Comparison of ENCODE assay signal across 19 cellular contexts in the genomic region with DNA sequence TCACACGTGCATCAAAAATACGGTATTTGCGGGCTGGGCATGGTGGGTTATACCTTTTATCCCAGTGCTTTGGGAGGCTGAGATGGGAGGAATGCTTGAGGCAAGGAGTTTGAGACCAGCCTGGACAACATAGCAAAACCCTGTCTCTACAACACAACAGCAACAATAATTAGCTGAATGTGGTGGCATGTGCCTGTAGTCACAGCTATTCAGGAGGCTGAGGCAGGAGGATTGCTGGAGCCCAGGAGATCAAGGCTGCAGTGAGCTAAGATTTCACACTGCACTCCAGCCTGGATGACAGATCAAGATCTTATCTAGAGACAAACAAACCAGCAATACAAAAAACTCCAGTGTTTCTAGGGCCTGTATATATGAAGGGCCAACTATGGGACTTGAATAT. TPM values are rescaled to one million over a fixed set of nuclear protein-coding genes. Genes with fewer than 3 reads are reported as not detected.
DNase-seq lines count a peak whose midpoint lies in the region; ATAC-seq, FAIRE-seq and TF ChIP-seq lines count a peak whose summit lies in the region.
"Had no signal": no experiment of that assay in that cellular context is flagged by ENCODE, and none has a peak within 500 bp of the region (broad histone marks: within the 10 kb centered on the region; RNA-seq: fewer than 3 reads in every experiment).

No MANE protein-coding gene starts in this region.

- DNase-seq in cardiac muscle cell (ENCODE audit: low read depth in 1 of 2, low spot score in 1 of 2) (no peak), heart right ventricle (no peak), glutamatergic neuron (no peak), nephron progenitor cell (no peak), spleen (peak; percentile 7), sigmoid colon (no peak), GM12891 (ENCODE audit: insufficient read length, low spot score) (no peak), left lobe of liver (ENCODE audit: low spot score) (no peak)
- DNase-seq: Calu3; CD4-positive, alpha-beta memory T cell; DMS79 treated with DMSO at 0.1 percent for 48 hours; GF-D8; IMR-90 had no signal

- no peak for TF ChIP-seq EP300 in sigmoid colon (IDR thresholded peaks at IDR 0.05)

- H3K27me3 Mint-ChIP-seq in glutamatergic neuron (ENCODE audit: unreplicated experiment) (peaks cover 2% of the 10 kb centered on the region), nephron progenitor cell (ENCODE audit: low read depth, poor library complexity) (peaks cover 8% of the 10 kb centered on the region)

- no peak overlapping the region for H3K27ac Mint-ChIP-seq in glutamatergic neuron (ENCODE audit: unreplicated experiment)
- peak overlapping the region; percentile 95 for H3K27ac Mint-ChIP-seq in nephron progenitor cell
- H3K27ac Mint-ChIP-seq: CD14-positive monocyte; CD4-positive, alpha-beta memory T cell had no signal

- H3K4me3 Mint-ChIP-seq in glutamatergic neuron (ENCODE audit: unreplicated experiment): peak overlapping the region; percentile 1
- peak overlapping the region; percentile 55 for H3K4me3 Mint-ChIP-seq in nephron progenitor cell
- H3K4me3 Mint-ChIP-seq: CD4-positive, alpha-beta memory T cell had no signal

- H3K4me1 ChIP-seq in cardiac muscle cell (ENCODE audit: low read depth): peaks cover 32% of the 10 kb centered on the region
- H3K4me1 ChIP-seq in heart right ventricle: peaks cover 3 to 10% (median 7%) of the 10 kb centered on the region in 9 donors
- H3K4me1 ChIP-seq in spleen: no peaks in the 10 kb centered on the region
- peaks cover 0 to 13% (median 9%) of the 10 kb centered on the region in 4 donors for H3K4me1 ChIP-seq in sigmoid colon

- ATAC-seq in heart right ventricle (no peak), left lobe of liver (no peak)
- ATAC-seq: A549 had no signal

- FAIRE-seq in GM12891 (lab: Jason Lieb, UNC): no peak
- FAIRE-seq: A549 had no signal

- TF ChIP-seq POLR2A in spleen (IDR thresholded peaks at IDR 0.05): no peak
- no peak for TF ChIP-seq POLR2A in sigmoid colon (IDR thresholded peaks at IDR 0.05)
- no peak for TF ChIP-seq POLR2A in GM12891 (IDR thresholded peaks at IDR 0.05; ENCODE audit: low read depth, low read length)

- H3K4me1 Mint-ChIP-seq in glutamatergic neuron (ENCODE audit: low read depth, unreplicated experiment) (peaks cover 22% of the 10 kb centered on the region), nephron progenitor cell (peaks cover 61% of the 10 kb centered on the region)
- H3K4me1 Mint-ChIP-seq: CD14-positive monocyte; CD4-positive, alpha-beta memory T cell had no signal

- TF ChIP-seq CTCF in cardiac muscle cell (IDR thresholded peaks at IDR 0.05; ENCODE audit: low read depth, low read length) (no peak), heart right ventricle (IDR thresholded peaks at IDR 0.05) (no peak), glutamatergic neuron (IDR thresholded peaks at IDR 0.05; ENCODE audit: partially characterized antibody, unreplicated experiment) (no peak), nephron progenitor cell (IDR thresholded peaks at IDR 0.05) (no peak), spleen (IDR thresholded peaks at IDR 0.05 in 8 of 11, conservative IDR thresholded peaks at IDR 0.05 in 3 of 11) (no peak), sigmoid colon (IDR thresholded peaks at IDR 0.05) (no peak)

- WGBS in heart right ventricle, 2 donors: 97 to 98% methylated on average over 3 of the region's 3 CpGs
- WGBS in spleen, 5 donors: 92 to 98% (median 95%) methylated on average over 3 of the region's 3 CpGs
- WGBS in sigmoid colon, 2 donors: 70 to 87% methylated on average over 3 of the region's 3 CpGs

- no peak overlapping the region for H3K4me3 ChIP-seq in cardiac muscle cell
- H3K4me3 ChIP-seq in heart right ventricle: no peak overlapping the region
- no peak overlapping the region for H3K4me3 ChIP-seq in spleen
- no peak overlapping the region for H3K4me3 ChIP-seq in sigmoid colon
- H3K4me3 ChIP-seq: A549, BLaER1, HAP-1 had no signal

- H3K9me3 ChIP-seq in cardiac muscle cell (ENCODE audit: low read depth) (no peaks in the 10 kb centered on the region), heart right ventricle (peaks cover 0 to 6% (median 0%) of the 10 kb centered on the region in 11 donors), spleen (peaks cover 0 to 4% (median 0%) of the 10 kb centered on the region in 8 donors), sigmoid colon (no peaks in the 10 kb centered on the region)
- H3K9me3 ChIP-seq: A549, BLaER1, HAP-1 had no signal

- H3K36me3 ChIP-seq in cardiac muscle cell: no peaks in the 10 kb centered on the region
- H3K36me3 ChIP-seq in heart right ventricle: no peaks in the 10 kb centered on the region
- no peaks in the 10 kb centered on the region for H3K36me3 ChIP-seq in spleen
- peaks cover 0 to 3% (median 0%) of the 10 kb centered on the region in 4 donors for H3K36me3 ChIP-seq in sigmoid colon
- H3K36me3 ChIP-seq: BLaER1 had no signal

- peak overlapping the region; percentile 86 for H3K27ac ChIP-seq in cardiac muscle cell
- H3K27ac ChIP-seq in heart right ventricle: no peak overlapping the region
- H3K27ac ChIP-seq in spleen: no peak overlapping the region
- no peak overlapping the region for H3K27ac ChIP-seq in sigmoid colon
- H3K27ac ChIP-seq: 22Rv1, BLaER1, HL-60 had no signal

- intact Hi-C loops in heart right ventricle (cut with DNase I) (no loop called here), spleen (cut with DNase I; ENCODE audit: low total_unique reads) (no loop called here), sigmoid colon (cut with DNase I) (no loop called here)

- H3K27me3 ChIP-seq in cardiac muscle cell (no peaks in the 10 kb centered on the region), heart right ventricle (peaks cover 0 to 13% (median 0%) of the 10 kb centered on the region in 7 donors), spleen (replicated peaks in 1 of 7) (peaks cover 0 to 86% (median 4%) of the 10 kb centered on the region in 7 donors), sigmoid colon (no peaks in the 10 kb centered on the region)
- H3K27me3 ChIP-seq: BLaER1 had no signal

- H3K9me3 Mint-ChIP-seq in glutamatergic neuron (ENCODE audit: unreplicated experiment) (peaks cover 3% of the 10 kb centered on the region), nephron progenitor cell (peaks cover 26% of the 10 kb centered on the region)

- no peaks in the 10 kb centered on the region for H3K36me3 Mint-ChIP-seq in glutamatergic neuron (ENCODE audit: unreplicated experiment)
- H3K36me3 Mint-ChIP-seq in nephron progenitor cell (ENCODE audit: low read depth): peaks cover 36% of the 10 kb centered on the region
- H3K36me3 Mint-ChIP-seq: CD14-positive monocyte; CD4-positive, alpha-beta memory T cell had no signal

TF ChIP-seq in GM12891, 5 proteins besides CTCF, POLR2A, EP300 and RAD21:
- no peak for TF ChIP-seq PAX5 (IDR thresholded peaks at IDR 0.05; ENCODE audit: insufficient read depth, low read length, severe bottlenecking)
- TF ChIP-seq POU2F2 (IDR thresholded peaks at IDR 0.05; ENCODE audit: low read depth, low read length): no peak
- TF ChIP-seq SPI1 (IDR thresholded peaks at IDR 0.05; ENCODE audit: low read depth, low read length): no peak
- TF ChIP-seq TAF1 (IDR thresholded peaks at IDR 0.05; ENCODE audit: low read depth, low read length): no peak
- TF ChIP-seq POLR2AphosphoS5 (IDR thresholded peaks at IDR 0.05; ENCODE audit: low read depth, low read length): no peak

RNA-seq across cellular contexts. Expression of gene PTPRU, which starts 30.6 kb away (rescaled TPM):
- total RNA-seq in cardiac muscle cell: 64.8 and 89.7 TPM in 2 replicates
- polyA plus RNA-seq in cardiac muscle cell: 23.2 and 37.4 TPM in 2 replicates
- 10 to 100 TPM in 8 of 10 donors, 1 to 10 TPM in 2; 8.6 to 29.8 (median 14.5) TPM for total RNA-seq in heart right ventricle
- 10 to 100 TPM; 13.5 to 15.7 TPM for polyA plus RNA-seq in heart right ventricle
- 92.5 TPM for total RNA-seq in glutamatergic neuron (ENCODE audit: unreplicated experiment)
- total RNA-seq in spleen: 10 to 100 TPM in 2 of 7 donors, 1 to 10 TPM in 5; 4.3 to 10.8 (median 6.1) TPM
- polyA plus RNA-seq in spleen: 1 to 10 TPM in 2 of 3 donors, under 1 TPM in 1; 1.00 to 3.1 (median 1.7) TPM
- 10 to 100 TPM in 3 of 4 donors, 1 to 10 TPM in 1; 8.2 to 35.7 (median 25.1) TPM for total RNA-seq in sigmoid colon
- 1 to 10 TPM in 2 of 3 donors, under 1 TPM in 1; 0.92 to 7.9 (median 1.8) TPM for polyA plus RNA-seq in sigmoid colon
- 0.06 TPM for polyA plus RNA-seq in GM12891 (2012; ENCODE audit: low read depth, missing spikeins)
- 19.5 TPM for total RNA-seq in left lobe of liver
- polyA plus RNA-seq: CD4-positive, alpha-beta memory T cell had no signal

RNA-seq across cellular contexts. Expression of gene MECR, which starts 36.2 kb away (rescaled TPM):
- 24.8 and 41.4 TPM in 2 replicates for total RNA-seq in cardiac muscle cell
- 60.0 and 62.8 TPM in 2 replicates for polyA plus RNA-seq in cardiac muscle cell
- 10 to 100 TPM; 27.8 to 45.6 (median 38.7) TPM for total RNA-seq in heart right ventricle
- polyA plus RNA-seq in heart right ventricle: 10 to 100 TPM; 31.1 to 39.9 TPM
- total RNA-seq in glutamatergic neuron (ENCODE audit: unreplicated experiment): 21.4 TPM
- 10 to 100 TPM in 4 of 7 donors, 1 to 10 TPM in 3; 6.4 to 25.4 (median 12.9) TPM for total RNA-seq in spleen
- polyA plus RNA-seq in spleen: 10 to 100 TPM; 14.3 to 18.3 (median 17.8) TPM
- 10 to 100 TPM in 3 of 4 donors, 1 to 10 TPM in 1; 9.2 to 26.6 (median 18.5) TPM for total RNA-seq in sigmoid colon
- polyA plus RNA-seq in sigmoid colon: 10 to 100 TPM; 10.4 to 17.7 (median 12.6) TPM
- polyA plus RNA-seq in GM12891 (2012; ENCODE audit: low read depth, missing spikeins): 25.3 TPM
- total RNA-seq in left lobe of liver: 13.7 TPM
